ENCODE assay signal across 19 cellular contexts in genomic region chr2:204796581-204796980, GRCh38.
DNase-seq lines count a peak whose midpoint lies in the region; ATAC-seq and TF ChIP-seq lines count a peak whose summit lies in the region.
"Had no signal": no experiment of that assay in that cellular context is flagged by ENCODE, and none has a peak within 500 bp of the region (broad histone marks: within the 10 kb centered on the region; RNA-seq: fewer than 3 reads in every experiment).

No MANE protein-coding gene starts in this region.

- DNase-seq in testis (no peak), HuH-7.5 (ENCODE audit: low spot score) (no peak), retina (no peak)
- DNase-seq: AML-193; DMS53; heart right ventricle; left ventricle myocardium inferior; naive thymus-derived CD4-positive, alpha-beta T cell; NCI-H2029; NCI-H774; Right ventricle myocardium superior; stimulated activated CD4-positive, alpha-beta T cell treated with anti-CD3 and anti-CD28 coated beads, Interleukin-4, amount 100 ng/mL, for 4 hours had no signal

- WGBS in testis, 2 donors, result 95 to 96% methylated on average over 4 of the region's 4 CpGs

- H3K9me3 ChIP-seq in testis, result no peaks in the 10 kb centered on the region
- H3K9me3 ChIP-seq: heart right ventricle, left ventricle myocardium inferior had no signal

- TF ChIP-seq CTCF in testis (IDR thresholded peaks at IDR 0.05), result no peak

- intact Hi-C loops in testis (cut with DNase I; ENCODE audit: low total_unique reads), result no loop called here

- no peaks in the 10 kb centered on the region for H3K36me3 ChIP-seq in testis (ENCODE audit: low read depth, missing control alignments)
- H3K36me3 ChIP-seq: heart right ventricle, left ventricle myocardium inferior had no signal

- TF ChIP-seq POLR2A in testis (IDR thresholded peaks at IDR 0.05), result no peak

- no peak overlapping the region for H3K27ac ChIP-seq in testis
- H3K27ac ChIP-seq: heart right ventricle, left ventricle myocardium inferior had no signal

- peak; percentile 92 for ATAC-seq in GM18519 (IDR thresholded peaks at IDR 0.05; ENCODE audit: low FRiP score, unreplicated experiment)
- ATAC-seq in GM21526 (IDR thresholded peaks at IDR 0.05; ENCODE audit: low FRiP score, unreplicated experiment), result peak; percentile 86
- ATAC-seq in HG03039 (IDR thresholded peaks at IDR 0.05; ENCODE audit: unreplicated experiment), result peak; percentile 91
- ATAC-seq in HG03571 (IDR thresholded peaks at IDR 0.05; ENCODE audit: unreplicated experiment), result peak; percentile 83
- ATAC-seq in GM19023 (IDR thresholded peaks at IDR 0.05; ENCODE audit: unreplicated experiment), result no peak
- ATAC-seq: activated naive CD4-positive, alpha-beta T cell treated with anti-CD3 and anti-CD28 coated beads, Interleukin-2, amount 50 U/mL, for 72 hours; heart right ventricle; K562; naive thymus-derived CD4-positive, alpha-beta T cell had no signal

- H3K4me3 ChIP-seq in testis, result no peak overlapping the region
- H3K4me3 ChIP-seq: heart right ventricle, K562, left ventricle myocardium inferior had no signal

- no peaks in the 10 kb centered on the region for H3K27me3 ChIP-seq in testis
- H3K27me3 ChIP-seq: heart right ventricle had no signal

- no peaks in the 10 kb centered on the region for H3K4me1 ChIP-seq in testis
